17 cellular contexts compared by ENCODE assay signal in the genomic region with DNA sequence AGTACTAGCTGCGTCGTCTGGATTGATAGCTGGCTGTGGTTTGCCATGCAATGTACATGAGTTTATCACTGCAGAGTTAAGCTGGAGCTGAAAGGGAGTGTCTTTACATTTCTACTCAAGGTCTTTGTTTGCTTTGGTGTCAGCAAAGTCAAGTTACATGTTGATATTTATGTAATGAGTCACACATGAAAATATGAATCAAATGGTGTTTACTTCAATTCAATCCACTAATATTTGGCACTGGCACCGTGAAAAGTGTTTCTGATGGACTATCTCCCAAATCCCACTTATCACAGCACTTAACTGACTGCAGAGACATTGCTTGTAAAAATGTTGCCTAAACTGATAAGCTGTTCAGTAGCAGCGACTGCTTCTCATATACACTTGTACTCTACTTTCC.
DNase-seq lines count a peak whose midpoint lies in the region; ATAC-seq, FAIRE-seq and TF ChIP-seq lines count a peak whose summit lies in the region.
"Had no signal": no experiment of that assay in that cellular context is flagged by ENCODE, and none has a peak within 500 bp of the region (broad histone marks: within the 10 kb centered on the region; RNA-seq: fewer than 3 reads in every experiment).

No MANE protein-coding gene starts in this region.

- no peak for TF ChIP-seq CTCF in RWPE2 (IDR thresholded peaks at IDR 0.05; ENCODE audit: poor library complexity, severe bottlenecking)
- TF ChIP-seq CTCF in lung (IDR thresholded peaks at IDR 0.05; ENCODE audit: control extremely low read depth, extremely low read depth) = no peak
- TF ChIP-seq CTCF in ascending aorta (IDR thresholded peaks at IDR 0.05) = no peak

- FAIRE-seq in GM12892 (lab: Jason Lieb, UNC) = peak; percentile 65
- no peak for FAIRE-seq in GM12891 (lab: Jason Lieb, UNC)
- FAIRE-seq: G401.6 had no signal

- in situ Hi-C loops in G401 (cut with HindIII; ENCODE audit: low sequenced_read_pairs) = no loop called here

- H3K9me3 ChIP-seq in RWPE2 (ENCODE audit: severe bottlenecking) (no peaks in the 10 kb centered on the region), lung (ENCODE audit: control insufficient read depth in 2 of 2, insufficient read depth in 1 of 2, low read length in 1 of 2) (peaks cover 0 to 3% of the 10 kb centered on the region in 2 donors), ascending aorta (no peaks in the 10 kb centered on the region)
- H3K9me3 ChIP-seq: body of pancreas had no signal

- H3K4me3 ChIP-seq in RWPE2 (ENCODE audit: severe bottlenecking) = no peak overlapping the region
- H3K4me3 ChIP-seq in lung = no peak overlapping the region
- no peak overlapping the region for H3K4me3 ChIP-seq in ascending aorta
- H3K4me3 ChIP-seq: body of pancreas had no signal

- H3K36me3 ChIP-seq in RWPE2 (ENCODE audit: low read depth) (no peaks in the 10 kb centered on the region), lung (ENCODE audit: control insufficient read depth in 2 of 2, insufficient read depth in 2 of 2, low read length in 2 of 2) (no peaks in the 10 kb centered on the region), ascending aorta (no peaks in the 10 kb centered on the region)

- ATAC-seq in RWPE2 (ENCODE audit: low read depth) (0 out of 3 replicates have a peak, but pooled peaks have one; percentile 38), lung (ENCODE audit: insufficient read depth, low FRiP score) (peak; percentile 19)
- ATAC-seq: body of pancreas, foreskin keratinocyte had no signal

- H3K4me1 ChIP-seq in RWPE2 (ENCODE audit: insufficient read depth, poor library complexity, severe bottlenecking) (no peaks in the 10 kb centered on the region), lung (ENCODE audit: control insufficient read depth in 2 of 2, insufficient read depth in 2 of 2, low read length in 2 of 2) (no peaks in the 10 kb centered on the region), ascending aorta (no peaks in the 10 kb centered on the region)
- H3K4me1 ChIP-seq: foreskin keratinocyte had no signal

- no peaks in the 10 kb centered on the region for H3K27me3 ChIP-seq in RWPE2 (ENCODE audit: insufficient read depth, poor library complexity, severe bottlenecking)
- H3K27me3 ChIP-seq in lung (ENCODE audit: control insufficient read depth, insufficient read depth) = no peaks in the 10 kb centered on the region
- no peaks in the 10 kb centered on the region for H3K27me3 ChIP-seq in ascending aorta
- H3K27me3 ChIP-seq: body of pancreas, foreskin keratinocyte had no signal

- DNase-seq in GM12892 (ENCODE audit: insufficient read length) = no peak
- DNase-seq in NCI-H1105 treated with DMSO at 0.1 percent for 48 hours (lab: John Stamatoyannopoulos, UW) = peak; percentile 65
- DNase-seq in RWPE2 (ENCODE audit: low spot score) = no peak
- DNase-seq in lung (ENCODE audit: low spot score) = no peak
- no peak for DNase-seq in GM12891 (ENCODE audit: insufficient read length, low spot score)
- no peak for DNase-seq in G401 (ENCODE audit: low spot score)
- no peak for DNase-seq in ascending aorta (ENCODE audit: low spot score in 2 of 2)
- no peak for DNase-seq in NK-92 (lab: John Stamatoyannopoulos, UW; ENCODE audit: unreplicated experiment)
- DNase-seq: activated CD4-positive, alpha-beta T cell treated with anti-CD3 and anti-CD28 coated beads for 1 hour; activated CD8-positive, alpha-beta memory T cell treated with anti-CD3 and anti-CD28 coated beads, Interleukin-2, amount 50 U/mL, for 48 hours; activated naive CD4-positive, alpha-beta T cell; body of pancreas; NCI-H446; Right ventricle myocardium superior had no signal

- H3K27ac ChIP-seq in RWPE2 (ENCODE audit: poor library complexity, severe bottlenecking) (no peak overlapping the region), lung (ENCODE audit: low read depth in 1 of 2, low read length in 1 of 2) (no peak overlapping the region), ascending aorta (no peak overlapping the region)
- H3K27ac ChIP-seq: body of pancreas, C4-2B, foreskin keratinocyte had no signal

- 48 to 62% methylated on average over 4 of the region's 4 CpGs for WGBS in lung, 2 donors

- TF ChIP-seq POLR2A in GM12892 (IDR thresholded peaks at IDR 0.05; ENCODE audit: low read depth, low read length) (no peak), GM12891 (IDR thresholded peaks at IDR 0.05; ENCODE audit: low read depth, low read length) (no peak)

- intact Hi-C loops in ascending aorta (cut with DNase I) = no loop called here

TF ChIP-seq in GM12891, 5 proteins besides CTCF, POLR2A, EP300 and RAD21:
- TF ChIP-seq SPI1 (IDR thresholded peaks at IDR 0.05; ENCODE audit: low read depth, low read length) (no peak), POLR2AphosphoS5 (IDR thresholded peaks at IDR 0.05; ENCODE audit: low read depth, low read length) (no peak), POU2F2 (IDR thresholded peaks at IDR 0.05; ENCODE audit: low read depth, low read length) (no peak), TAF1 (IDR thresholded peaks at IDR 0.05; ENCODE audit: low read depth, low read length) (no peak), PAX5 (IDR thresholded peaks at IDR 0.05; ENCODE audit: insufficient read depth, low read length, severe bottlenecking) (no peak)
TF ChIP-seq in GM12891: peak in this region for 0.
